20 cellular contexts compared by ENCODE assay signal in genomic region chr1:204624631-204625216, GRCh38.
DNase-seq lines count a peak whose midpoint lies in the region; ATAC-seq, FAIRE-seq and TF ChIP-seq lines count a peak whose summit lies in the region.
"Had no signal": no experiment of that assay in that cellular context is flagged by ENCODE, and none has a peak within 500 bp of the region (broad histone marks: within the 10 kb centered on the region; RNA-seq: fewer than 3 reads in every experiment).

No MANE protein-coding gene starts in this region.

- POLR2A ChIA-PET in K562 (lab: Yijun Ruan, JAX) (interaction anchor here (0.7 to 1.7 kb wide), 8 partner anchors 12 to 167 kb away, joined by 3 to 7 read pairs (median 3); partner anchors contain the start of gene MDM4), MCF 10A (lab: Yijun Ruan, JAX) (interaction anchor here (0.7 kb wide), 1 partner anchor 13 kb away, joined by 3 read pairs; no protein-coding TSS in a partner anchor)

- TF ChIP-seq POLR2A in K562 (conservative IDR thresholded peaks at IDR 0.05) = no peak

- H3K4me1 ChIP-seq in right atrium auricular region (no peaks in the 10 kb centered on the region), K562 (replicated peaks in 1 of 2; ENCODE audit: control insufficient read depth in 2 of 2, insufficient read depth in 2 of 2, low read length in 2 of 2) (peaks cover 29 to 41% of the 10 kb centered on the region in 2 experiments)

- H3K27ac Mint-ChIP-seq in mesothelial cell of epicardium (peak overlapping the region; percentile 25), MCF 10A (ENCODE audit: low read depth, unreplicated experiment) (no peak overlapping the region)
- H3K27ac Mint-ChIP-seq: activated naive CD8-positive, alpha-beta T cell; HFFc6; T-helper 17 cell had no signal

- H3K27me3 ChIP-seq in right atrium auricular region (no peaks in the 10 kb centered on the region), K562 (ENCODE audit: control insufficient read depth in 2 of 2, insufficient read depth in 2 of 2, low read length in 2 of 2) (peaks cover 2 to 17% of the 10 kb centered on the region in 2 experiments; a peak in 4 of 5 replicates)
- H3K27me3 ChIP-seq: tibial nerve had no signal

- DNase-seq in left ventricle myocardium superior = no peak
- DNase-seq in right atrium auricular region (ENCODE audit: low spot score) = no peak
- DNase-seq in K562 (ENCODE audit: extremely low read depth in 1 of 4, low spot score in 3 of 4) = peak; percentile 47 to 81 (median 62)
- peak in 1 of 2 experiments; percentile 45 for DNase-seq in mesothelial cell of epicardium (ENCODE audit: low spot score in 2 of 2, unreplicated experiment in 2 of 2)
- DNase-seq in MCF 10A (ENCODE audit: unreplicated experiment) = no peak
- no peak for DNase-seq in COLO668 (lab: John Stamatoyannopoulos, UW; ENCODE audit: unreplicated experiment)
- DNase-seq in midbrain (lab: John Stamatoyannopoulos, UW) = no peak
- DNase-seq: activated effector memory CD4-positive, alpha-beta T cell treated with Interleukin-2 at 50 U/mL for 16 hours; aorta; COR-L47; DMS79 treated with DMSO at 0.1 percent for 48 hours; HFFc6; stimulated activated CD4-positive, alpha-beta T cell treated with anti-CD3 and anti-CD28 coated beads, Interleukin-2, amount 100 ng/mL, for 24 hours; T-helper 17 cell had no signal

- H3K36me3 ChIP-seq in right atrium auricular region (no peaks in the 10 kb centered on the region), K562 (ENCODE audit: control insufficient read depth, insufficient read depth, low read length) (no peaks in the 10 kb centered on the region)
- H3K36me3 ChIP-seq: tibial nerve had no signal

- H3K27ac ChIP-seq in right atrium auricular region = no peak overlapping the region
- no peak overlapping the region for H3K27ac ChIP-seq in K562 (ENCODE audit: extremely low read depth, low read depth, low read length)
- H3K27ac ChIP-seq: SK-N-MC, tibial nerve had no signal

- BruUV-seq in K562 (replicated peaks; lab: Mats Ljungman, UMichigan) = no TSS peak
- BruUV-seq in MCF 10A (replicated peaks; lab: Mats Ljungman, UMichigan) = no TSS peak

- H3K9me3 Mint-ChIP-seq in mesothelial cell of epicardium (peaks cover 5% of the 10 kb centered on the region), MCF 10A (ENCODE audit: unreplicated experiment) (no peaks in the 10 kb centered on the region)
- H3K9me3 Mint-ChIP-seq: HFFc6 had no signal

- H3K4me3 Mint-ChIP-seq in mesothelial cell of epicardium = no peak overlapping the region
- no peak overlapping the region for H3K4me3 Mint-ChIP-seq in MCF 10A (ENCODE audit: unreplicated experiment)
- H3K4me3 Mint-ChIP-seq: activated naive CD8-positive, alpha-beta T cell; HFFc6; T-helper 17 cell had no signal

- H2AFZ ChIP-seq in K562 (ENCODE audit: low read depth, low read length) = no peak overlapping the region

- H3K36me3 Mint-ChIP-seq in mesothelial cell of epicardium = no peaks in the 10 kb centered on the region
- H3K36me3 Mint-ChIP-seq in MCF 10A (ENCODE audit: insufficient read depth, unreplicated experiment) = no peaks in the 10 kb centered on the region
- H3K36me3 Mint-ChIP-seq: activated naive CD8-positive, alpha-beta T cell had no signal

- H3K4me1 Mint-ChIP-seq in mesothelial cell of epicardium (peaks cover 32% of the 10 kb centered on the region), MCF 10A (ENCODE audit: insufficient read depth, unreplicated experiment) (no peaks in the 10 kb centered on the region)

- H3K27me3 Mint-ChIP-seq in mesothelial cell of epicardium (ENCODE audit: low read depth) (peaks cover 35% of the 10 kb centered on the region), MCF 10A (ENCODE audit: insufficient read depth, unreplicated experiment) (peaks cover 29% of the 10 kb centered on the region)
- H3K27me3 Mint-ChIP-seq: activated naive CD8-positive, alpha-beta T cell had no signal

- ATAC-seq in left ventricle myocardium superior (peak; percentile 36), K562 (peak; percentile 25), HG03135 (IDR thresholded peaks at IDR 0.05; ENCODE audit: unreplicated experiment) (no peak)
- ATAC-seq: esophagus mucosa had no signal

- CTCF ChIA-PET in K562 (lab: Yijun Ruan, JAX; ENCODE audit: low intra/inter-chr PET ratio) = interaction anchor here (1.3 to 2.0 kb wide), 2 partner anchors 182 to 183 kb away, joined by 3 to 4 read pairs; no protein-coding TSS in a partner anchor
- CTCF ChIA-PET in MCF 10A (lab: Yijun Ruan, JAX) = interaction anchor here (0.6 to 4.8 kb wide), 7 partner anchors 28 to 182 kb away, joined by 3 to 21 read pairs (median 3); no protein-coding TSS in a partner anchor

- H3K9me3 ChIP-seq in right atrium auricular region (no peaks in the 10 kb centered on the region), K562 (replicated peaks; ENCODE audit: control insufficient read depth, insufficient read depth, low read depth, low read length) (no peaks in the 10 kb centered on the region)
- H3K9me3 ChIP-seq: tibial nerve had no signal

- no peak for TF ChIP-seq RAD21 in K562 (CRISPR knock-in tag; conservative IDR thresholded peaks at IDR 0.05 in 1 of 2, IDR thresholded peaks at IDR 0.05 in 1 of 2)

- intact Hi-C loops in left ventricle myocardium superior (cut with micrococcal nuclease) = no loop called here
- intact Hi-C loops in K562 (cut with micrococcal nuclease) = loop anchor here (5.0 kb wide), 3 partner anchors 48 to 138 kb away; no protein-coding TSS in a partner anchor
- intact Hi-C loops in MCF 10A (cut with micrococcal nuclease) = no loop called here

- no peak overlapping the region for H3K4me3 ChIP-seq in right atrium auricular region
- no peak overlapping the region for H3K4me3 ChIP-seq in K562
- H3K4me3 ChIP-seq: SK-N-MC, tibial nerve had no signal

- in situ Hi-C loops in K562 (cut with MboI) = no loop called here

- TF ChIP-seq EP300 in K562 (IDR thresholded peaks at IDR 0.05; ENCODE audit: low read length) = peak; percentile 70

- no peaks in the 10 kb centered on the region for H4K20me1 ChIP-seq in K562 (replicated peaks; ENCODE audit: control insufficient read depth, insufficient read depth, low read length)

- WGBS in K562 (ENCODE audit: insufficient coverage, low coverage, missing lambda C conversion rate) = 2% methylated on average over 9 of the region's 12 CpGs

- peak overlapping the region; percentile 34; the same call in 1 of the 2 replicates for H3K4me2 ChIP-seq in K562 (ENCODE audit: insufficient read depth, low read length)

- FAIRE-seq in K562 (lab: Jason Lieb, UNC) = peak; percentile 67
- FAIRE-seq: GM18507 had no signal

- H3K9me1 ChIP-seq in K562 (ENCODE audit: control insufficient read depth, insufficient read depth, low read length) = no peaks in the 10 kb centered on the region

- no peaks in the 10 kb centered on the region for H3K79me2 ChIP-seq in K562 (ENCODE audit: control insufficient read depth, insufficient read depth, low read length)

- H3K9ac ChIP-seq in K562 (ENCODE audit: insufficient read depth in 1 of 2, low read depth in 2 of 2, low read length in 2 of 2) = 0 out of 4 replicates have a peak overlapping the region, but pooled peaks of 1 of the 2 experiments have one; percentile 6

- TF ChIP-seq CTCF in right atrium auricular region (IDR thresholded peaks at IDR 0.05) (no peak), K562 (IDR thresholded peaks at IDR 0.05 in 2 of 3, conservative IDR thresholded peaks at IDR 0.05 in 1 of 3; ENCODE audit: insufficient read depth in 2 of 3, low read depth in 1 of 3, low read length in 3 of 3) (no peak), mesothelial cell of epicardium (IDR thresholded peaks at IDR 0.05; ENCODE audit: unreplicated experiment) (no peak), MCF 10A (IDR thresholded peaks at IDR 0.05; ENCODE audit: unreplicated experiment) (no peak)

TF ChIP-seq in K562, 482 proteins besides CTCF, POLR2A, EP300 and RAD21 (continues in another document):
- TF ChIP-seq FOXM1 (IDR thresholded peaks at IDR 0.05; ENCODE audit: low read depth) (0 out of 2 replicates have a peak, but pooled peaks have one; percentile 12), FOXM1 (CRISPR knock-in tag; IDR thresholded peaks at IDR 0.05; ENCODE audit: low read depth) (no peak), POLR3A (IDR thresholded peaks at IDR 0.05; ENCODE audit: borderline replicate concordance, extremely low read depth, insufficient read depth, insufficient read length) (no peak), CBFA2T2 (conservative IDR thresholded peaks at IDR 0.05) (peak; percentile 80), GABPB2 (CRISPR knock-in tag; conservative IDR thresholded peaks at IDR 0.05) (no peak), HMGN3 (IDR thresholded peaks at IDR 0.05; ENCODE audit: borderline replicate concordance, extremely low read depth, insufficient read length, low read depth, low read length) (peak; percentile 47), ZNF740 (CRISPR knock-in tag; IDR thresholded peaks at IDR 0.05) (no peak; the same call in 1 of the 2 replicates), ZNF740 (tag; IDR thresholded peaks at IDR 0.05) (peak in 1 of 2 experiments; percentile 63; a peak in 2 of 4 replicates), MTA2 (IDR thresholded peaks at IDR 0.05; ENCODE audit: low read depth) (peak; percentile 52; the same call in 1 of the 2 replicates), NFATC3 (IDR thresholded peaks at IDR 0.05) (no peak), MBD2 (IDR thresholded peaks at IDR 0.05; ENCODE audit: borderline replicate concordance, low read depth) (peak; percentile 19; the same call in 1 of the 2 replicates), HDAC8 (tag; IDR thresholded peaks at IDR 0.05) (no peak), CCNT2 (IDR thresholded peaks at IDR 0.05; ENCODE audit: borderline replicate concordance, extremely low read depth, insufficient read length, low read depth, low read length) (peak; percentile 51), RBM15 (IDR thresholded peaks at IDR 0.05; ENCODE audit: insufficient read depth, low read length) (no peak), NFIC (IDR thresholded peaks at IDR 0.05) (peak; percentile 53; the same call in 1 of the 2 replicates), ID3 (CRISPR knock-in tag; IDR thresholded peaks at IDR 0.05) (no peak), ID3 (tag; IDR thresholded peaks at IDR 0.05) (peak; percentile 53; the same call in 1 of the 2 replicates)

Comparison
In these comparisons a context has a peak if more than half of its experiments do, and no peak if none do; other contexts are left out.
1. DNase-seq: peak in K562 (4 of 4); none in left ventricle myocardium superior (single experiment), right atrium auricular region (single experiment), MCF 10A (single experiment), COLO668 (single experiment) and midbrain (single experiment).